Comparison of ENCODE assay signal across 8 cellular contexts in genomic region chr19:45059258-45059965, GRCh38. TPM values are rescaled to one million over a fixed set of nuclear protein-coding genes. Genes with fewer than 3 reads are reported as not detected.
DNase-seq lines count a peak whose midpoint lies in the region; ATAC-seq and TF ChIP-seq lines count a peak whose summit lies in the region.

No MANE protein-coding gene starts in this region.

- DNase-seq in G401 (ENCODE audit: low spot score) (peak; percentile 61), RWPE1 (ENCODE audit: low spot score) (peak; percentile 70), fibroblast of the aortic adventitia (ENCODE audit: low read depth) (peak; percentile 77), non-pigmented ciliary epithelial cell (ENCODE audit: low read depth) (peak; percentile 42), superior temporal gyrus (ENCODE audit: extremely low spot score) (peak; percentile 94)

- H3K4me3 Mint-ChIP-seq in activated T-helper 17 cell treated with anti-CD3 and anti-CD28 coated beads, Interleukin-2, amount 50 U/mL, for 72 hours, result no peak overlapping the region

- peak; percentile 75 for TF ChIP-seq RAD21 in Ishikawa (IDR thresholded peaks at IDR 0.05; ENCODE audit: low read depth)

- H3K4me1 Mint-ChIP-seq in activated T-helper 17 cell treated with anti-CD3 and anti-CD28 coated beads, Interleukin-2, amount 50 U/mL, for 72 hours, result peaks cover 5% of the 10 kb centered on the region

- ATAC-seq in activated T-helper 17 cell treated with anti-CD3 and anti-CD28 coated beads, Interleukin-2, amount 50 U/mL, for 72 hours (replicated peaks), result peak; percentile 91
- no peak for ATAC-seq in HG02884 (IDR thresholded peaks at IDR 0.05; ENCODE audit: unreplicated experiment)

- CTCF ChIA-PET in RWPE1 (lab: Yijun Ruan, JAX), result interaction anchor here (0.5 to 1.8 kb wide), 22 partner anchors 8 to 617 kb away, joined by 3 to 10 read pairs (median 4); partner anchors contain the start of gene APOE

- no peak overlapping the region for H3K4me3 ChIP-seq in fibroblast of the aortic adventitia (ENCODE audit: low read depth, low read length)

- no peaks in the 10 kb centered on the region for H3K9me3 Mint-ChIP-seq in activated T-helper 17 cell treated with anti-CD3 and anti-CD28 coated beads, Interleukin-2, amount 50 U/mL, for 72 hours

- TF ChIP-seq EP300 in Ishikawa (IDR thresholded peaks at IDR 0.05; ENCODE audit: borderline replicate concordance), result no peak

- peak overlapping the region; percentile 78 for H3K27ac Mint-ChIP-seq in activated T-helper 17 cell treated with anti-CD3 and anti-CD28 coated beads, Interleukin-2, amount 50 U/mL, for 72 hours

- POLR2A ChIA-PET in RWPE1 (lab: Yijun Ruan, JAX; ENCODE audit: low non-redundant PET), result no interaction called here

- peaks cover 96% of the 10 kb centered on the region for H3K36me3 Mint-ChIP-seq in activated T-helper 17 cell treated with anti-CD3 and anti-CD28 coated beads, Interleukin-2, amount 50 U/mL, for 72 hours (ENCODE audit: low read depth)

- peak overlapping the region; percentile 4; the same call in 1 of the 2 replicates for H3K27ac ChIP-seq in RWPE1

- in situ Hi-C loops in G401 (cut with HindIII; ENCODE audit: low sequenced_read_pairs), result no loop called here

- peak; percentile 82 for TF ChIP-seq CTCF in RWPE1 (conservative IDR thresholded peaks at IDR 0.05; ENCODE audit: low read depth)
- TF ChIP-seq CTCF in fibroblast of the aortic adventitia (IDR thresholded peaks at IDR 0.05; ENCODE audit: insufficient read depth, low read length), result peak; percentile 91

- H3K27me3 Mint-ChIP-seq in activated T-helper 17 cell treated with anti-CD3 and anti-CD28 coated beads, Interleukin-2, amount 50 U/mL, for 72 hours, result no peaks in the 10 kb centered on the region

TF ChIP-seq in Ishikawa, 13 proteins besides CTCF, POLR2A, EP300 and RAD21:
- no peak for TF ChIP-seq CEBPB (IDR thresholded peaks at IDR 0.05)
- no peak for TF ChIP-seq NFIC (IDR thresholded peaks at IDR 0.05)

RNA-seq across cellular contexts. Expression of gene ZNF296, which starts 16.9 kb away (rescaled TPM):
- not detected in 2 replicates for total RNA-seq in G401 (2014; rRNA removed; shearing (Covaris generic))
- 10 to 100 TPM in 1 of 2 donors, 1 to 10 TPM in 1; 6.7 to 11.6 TPM for total RNA-seq in activated T-helper 17 cell treated with anti-CD3 and anti-CD28 coated beads, Interleukin-2, amount 50 U/mL, for 72 hours
- total RNA-seq in fibroblast of the aortic adventitia (ENCODE audit: low replicate concordance), result 0.27 TPM in 1 of 2 replicates, not detected in the other

RNA-seq across cellular contexts. Expression of gene GEMIN7, which starts 19.6 kb away (rescaled TPM):
- 93.1 and 100 TPM in 2 replicates for total RNA-seq in G401 (2014; rRNA removed; shearing (Covaris generic))
- total RNA-seq in activated T-helper 17 cell treated with anti-CD3 and anti-CD28 coated beads, Interleukin-2, amount 50 U/mL, for 72 hours, result 10 to 100 TPM; 56.9 to 57.2 TPM
- total RNA-seq in fibroblast of the aortic adventitia (ENCODE audit: low replicate concordance), result 12.6 and 16.0 TPM in 2 replicates

RNA-seq across cellular contexts. Expression of gene CLASRP, which starts 20.6 kb away (rescaled TPM):
- 12.1 and 23.8 TPM in 2 replicates for total RNA-seq in G401 (2014; rRNA removed; shearing (Covaris generic))
- 10 to 100 TPM; 87.5 TPM for total RNA-seq in activated T-helper 17 cell treated with anti-CD3 and anti-CD28 coated beads, Interleukin-2, amount 50 U/mL, for 72 hours
- 14.1 and 32.4 TPM in 2 replicates for total RNA-seq in fibroblast of the aortic adventitia (ENCODE audit: low replicate concordance)

RNA-seq across cellular contexts. Expression of gene PPP1R37, which starts 33.6 kb away (rescaled TPM):
- total RNA-seq in G401 (2014; rRNA removed; shearing (Covaris generic)), result 28.6 and 42.6 TPM in 2 replicates
- 10 to 100 TPM; 19.8 to 27.7 TPM for total RNA-seq in activated T-helper 17 cell treated with anti-CD3 and anti-CD28 coated beads, Interleukin-2, amount 50 U/mL, for 72 hours
- 28.0 and 179 TPM in 2 replicates for total RNA-seq in fibroblast of the aortic adventitia (ENCODE audit: low replicate concordance)

RNA-seq across cellular contexts. Expression of gene RELB, which starts 58.1 kb away (rescaled TPM):
- 12.7 and 16.6 TPM in 2 replicates for total RNA-seq in G401 (2014; rRNA removed; shearing (Covaris generic))
- total RNA-seq in activated T-helper 17 cell treated with anti-CD3 and anti-CD28 coated beads, Interleukin-2, amount 50 U/mL, for 72 hours, result 10 to 100 TPM; 41.4 to 52.0 TPM
- total RNA-seq in fibroblast of the aortic adventitia (ENCODE audit: low replicate concordance), result 3.4 and 5.9 TPM in 2 replicates

Comparison
In these comparisons a context has a peak if more than half of its experiments do, and no peak if none do; other contexts are left out.
1. DNase-seq: peak in every context shown above with its lines; median percentile 94 in superior temporal gyrus; 77 in fibroblast of the aortic adventitia; 70 in RWPE1; 61 in G401; 42 in non-pigmented ciliary epithelial cell.